ENCODE assay signal across 8 cellular contexts in genomic region chr3:101693540-101693939, GRCh38. TPM values are rescaled to one million over a fixed set of nuclear protein-coding genes. Genes with fewer than 3 reads are reported as not detected.
DNase-seq lines count a peak whose midpoint lies in the region; ATAC-seq and TF ChIP-seq lines count a peak whose summit lies in the region.
"Not testable (repeated sequence)": the region's sequence is repeated elsewhere in the genome, so short reads cannot be mapped to it uniquely, and the experiment has no call there.

No MANE protein-coding gene starts in this region.

- not testable (repeated sequence) for TF ChIP-seq POLR2A in transverse colon (IDR thresholded peaks at IDR 0.05)

- not testable (repeated sequence) for H3K4me3 Mint-ChIP-seq in activated naive CD8-positive, alpha-beta T cell treated with anti-CD3 and anti-CD28 coated beads, Interleukin-2, amount 10 ng/mL, durations not matched to agents 7 days and 5 days; mesothelial cell of epicardium

- in situ Hi-C loops in Panc1 (cut with HindIII; ENCODE audit: low pct_unique_long_range_greater_than_20kb, low sequenced_read_pairs); transverse colon (cut with MboI; ENCODE audit: low pct_ligation_motif_present in 1 of 4, low pct_unique_long_range_greater_than_20kb in 1 of 4, low sequenced_read_pairs in 3 of 4): not testable (repeated sequence)

- POLR2A ChIA-PET in Panc1 (lab: Charles Lee), result interaction anchor here (0.6 kb wide), 1 partner anchor 16 kb away, joined by 4 read pairs; no protein-coding TSS in a partner anchor
- POLR2A ChIA-PET in activated naive CD8-positive, alpha-beta T cell treated with anti-CD3 and anti-CD28 coated beads, Interleukin-2, amount 10 ng/mL, durations not matched to agents 7 days and 5 days (lab: Charles Lee), result not testable (repeated sequence)

- CTCF ChIA-PET in Panc1 (lab: Charles Lee), result not testable (repeated sequence)

- peaks cover 10% of the 10 kb centered on the region for H3K4me1 Mint-ChIP-seq in activated naive CD8-positive, alpha-beta T cell treated with anti-CD3 and anti-CD28 coated beads, Interleukin-2, amount 10 ng/mL, durations not matched to agents 7 days and 5 days
- peaks cover 28% of the 10 kb centered on the region for H3K4me1 Mint-ChIP-seq in mesothelial cell of epicardium

- TF ChIP-seq EP300 in transverse colon (IDR thresholded peaks at IDR 0.05; ENCODE audit: low read depth), result not testable (repeated sequence)

- 70 to 80% methylated on average over 1 to 13 of the region's 13 CpGs for WGBS in transverse colon (ENCODE audit: low coverage in 1 of 2), 2 donors

- BruUV-seq in Panc1 (replicated peaks; lab: Mats Ljungman, UMichigan), result not testable (repeated sequence)

- not testable (repeated sequence) for H3K27ac Mint-ChIP-seq in activated naive CD8-positive, alpha-beta T cell treated with anti-CD3 and anti-CD28 coated beads, Interleukin-2, amount 10 ng/mL, durations not matched to agents 7 days and 5 days; mesothelial cell of epicardium

- H3K36me3 Mint-ChIP-seq in activated naive CD8-positive, alpha-beta T cell treated with anti-CD3 and anti-CD28 coated beads, Interleukin-2, amount 10 ng/mL, durations not matched to agents 7 days and 5 days; mesothelial cell of epicardium: not testable (repeated sequence)

- H3K27me3 ChIP-seq in Panc1 (ENCODE audit: control insufficient read depth, insufficient read depth, low read length); transverse colon: not testable (repeated sequence)

- H3K36me3 ChIP-seq in Panc1 (ENCODE audit: control insufficient read depth, insufficient read depth, low read length); transverse colon: not testable (repeated sequence)

- H3K9me3 ChIP-seq in Panc1 (ENCODE audit: control insufficient read depth, insufficient read depth, low read depth, low read length); transverse colon: not testable (repeated sequence)

- H3K27me3 Mint-ChIP-seq in activated naive CD8-positive, alpha-beta T cell treated with anti-CD3 and anti-CD28 coated beads, Interleukin-2, amount 10 ng/mL, durations not matched to agents 7 days and 5 days; mesothelial cell of epicardium (ENCODE audit: low read depth): not testable (repeated sequence)

- peak overlapping the region; percentile 75 for H3K27ac ChIP-seq in Panc1 (ENCODE audit: low read length)
- H3K27ac ChIP-seq in transverse colon, result not testable (repeated sequence)

- not testable (repeated sequence) for H3K4me1 ChIP-seq in Panc1 (ENCODE audit: control insufficient read depth, insufficient read depth, low read length); transverse colon

- TF ChIP-seq CTCF in Panc1 (IDR thresholded peaks at IDR 0.05) (peak; percentile 98), mesothelial cell of epicardium (IDR thresholded peaks at IDR 0.05; ENCODE audit: unreplicated experiment) (peak; percentile 17), transverse colon (IDR thresholded peaks at IDR 0.05) (peak; percentile 23 to 43 (median 33))

- H3K4me3 ChIP-seq in Panc1 (ENCODE audit: low read depth in 2 of 2, low read length in 2 of 2), result peak overlapping the region; percentile 25 to 51
- not testable (repeated sequence) for H3K4me3 ChIP-seq in transverse colon

- H3K9me3 Mint-ChIP-seq in activated naive CD8-positive, alpha-beta T cell treated with anti-CD3 and anti-CD28 coated beads, Interleukin-2, amount 10 ng/mL, durations not matched to agents 7 days and 5 days; mesothelial cell of epicardium: not testable (repeated sequence)

- intact Hi-C loops in Panc1 (cut with micrococcal nuclease; ENCODE audit: unreplicated experiment); transverse colon (cut with DNase I; ENCODE audit: low total_unique reads): not testable (repeated sequence)

- ATAC-seq in GM21360 (IDR thresholded peaks at IDR 0.05; ENCODE audit: unreplicated experiment), result peak; percentile 85
- ATAC-seq in HG03108 (IDR thresholded peaks at IDR 0.05; ENCODE audit: unreplicated experiment), result peak; percentile 70
- ATAC-seq in Panc1, result peak; percentile 98
- ATAC-seq in activated naive CD8-positive, alpha-beta T cell treated with anti-CD3 and anti-CD28 coated beads, Interleukin-2, amount 10 ng/mL, durations not matched to agents 7 days and 5 days (ENCODE audit: low read depth), result peak; percentile 80

- DNase-seq in ELR (ENCODE audit: low read depth) (peak; percentile 78), fibroblast of the conjunctiva (ENCODE audit: low read depth) (peak; percentile 35)
- DNase-seq in Panc1 (ENCODE audit: low read depth, low spot score); activated naive CD8-positive, alpha-beta T cell treated with anti-CD3 and anti-CD28 coated beads, Interleukin-2, amount 10 ng/mL, durations not matched to agents 7 days and 5 days; mesothelial cell of epicardium (ENCODE audit: low spot score in 2 of 2, unreplicated experiment in 2 of 2); transverse colon: not testable (repeated sequence)

RNA-seq across cellular contexts. Expression of gene RPL24, which starts 7.0 kb away (rescaled TPM):
- 1,155 TPM for total RNA-seq in Panc1 (2021; ENCODE audit: unreplicated experiment)
- 1,075 TPM for polyA plus RNA-seq in Panc1 (2012; ENCODE audit: insufficient read length)
- 1,000 to 10,000 TPM; 1,017 to 1,034 TPM for total RNA-seq in activated naive CD8-positive, alpha-beta T cell treated with anti-CD3 and anti-CD28 coated beads, Interleukin-2, amount 10 ng/mL, durations not matched to agents 7 days and 5 days
- total RNA-seq in mesothelial cell of epicardium, result 1,307 to 1,400 TPM (median 1,389 TPM) in 3 replicates
- 100 to 1,000 TPM; 215 to 997 (median 604) TPM for total RNA-seq in transverse colon

RNA-seq across cellular contexts. Expression of gene ZBTB11, which starts 16.6 kb away (rescaled TPM):
- 20.1 TPM for total RNA-seq in Panc1 (2021; ENCODE audit: unreplicated experiment)
- polyA plus RNA-seq in Panc1 (2012; ENCODE audit: insufficient read length), result 8.8 TPM
- 10 to 100 TPM; 35.0 to 35.3 TPM for total RNA-seq in activated naive CD8-positive, alpha-beta T cell treated with anti-CD3 and anti-CD28 coated beads, Interleukin-2, amount 10 ng/mL, durations not matched to agents 7 days and 5 days
- 17.0 to 18.8 TPM (median 17.2 TPM) in 3 replicates for total RNA-seq in mesothelial cell of epicardium
- total RNA-seq in transverse colon, result 10 to 100 TPM; 11.6 to 29.1 (median 21.5) TPM

RNA-seq across cellular contexts. Expression of gene CEP97, which starts 30.9 kb away (rescaled TPM):
- 17.4 TPM for total RNA-seq in Panc1 (2021; ENCODE audit: unreplicated experiment)
- 8.5 TPM for polyA plus RNA-seq in Panc1 (2012; ENCODE audit: insufficient read length)
- total RNA-seq in activated naive CD8-positive, alpha-beta T cell treated with anti-CD3 and anti-CD28 coated beads, Interleukin-2, amount 10 ng/mL, durations not matched to agents 7 days and 5 days, result 10 to 100 TPM; 21.5 TPM
- total RNA-seq in mesothelial cell of epicardium, result 18.7 to 22.8 TPM (median 20.2 TPM) in 3 replicates
- 10 to 100 TPM in 1 of 4 donors, 1 to 10 TPM in 3; 1.1 to 22.1 (median 6.1) TPM for total RNA-seq in transverse colon

Comparison
In these comparisons a context has a peak if more than half of its experiments do, and no peak if none do; other contexts are left out.
1. CTCF ChIP-seq: peak in every context shown above with its lines; median percentile 98 in Panc1; 33 in transverse colon; 17 in mesothelial cell of epicardium.